ENCODE assay signal across 11 cellular contexts in genomic region chr15:40337597-40337996, GRCh38. TPM values are rescaled to one million over a fixed set of nuclear protein-coding genes. Genes with fewer than 3 reads are reported as not detected.
DNase-seq lines count a peak whose midpoint lies in the region; ATAC-seq, FAIRE-seq and TF ChIP-seq lines count a peak whose summit lies in the region.
"Had no signal": no experiment of that assay in that cellular context is flagged by ENCODE, and none has a peak within 500 bp of the region (broad histone marks: within the 10 kb centered on the region; RNA-seq: fewer than 3 reads in every experiment).

No MANE protein-coding gene starts in this region.

- POLR2A ChIA-PET in H1 (lab: Charles Lee; ENCODE audit: partially characterized antibody) = interaction anchor here (0.5 to 8.1 kb wide), 10 partner anchors 11 to 90 kb away, joined by 3 to 66 read pairs (median 6); partner anchors contain the start of gene INAFM2

- no peaks in the 10 kb centered on the region; the same call in 1 of the 2 replicates for H3K23me2 ChIP-seq in H1 (ENCODE audit: low read depth, low read length)

- no peak for DNase-seq in H1 (ENCODE audit: low read depth in 1 of 2, low spot score in 2 of 2)
- DNase-seq in NCI-H748 (lab: John Stamatoyannopoulos, UW; ENCODE audit: unreplicated experiment) = no peak
- no peak for DNase-seq in D721Med (ENCODE audit: insufficient read length, low spot score)

- CTCF ChIA-PET in H1 (lab: Charles Lee; ENCODE audit: partially characterized antibody) = interaction anchor here (0.6 to 27.4 kb wide), 36 partner anchors 10 to 549 kb away, joined by 3 to 584 read pairs (median 4); partner anchors contain the start of genes ANKRD63, BAHD1, DISP2 and INAFM2

- TF ChIP-seq POLR2A in H1 (IDR thresholded peaks at IDR 0.05; ENCODE audit: control extremely low read depth in 1 of 2, low read depth in 2 of 2, low read length in 2 of 2) = no peak

- no peak overlapping the region for H2BK20ac ChIP-seq in H1 (ENCODE audit: low read length)

- TF ChIP-seq RAD21 in H1 (IDR thresholded peaks at IDR 0.05 in 1 of 2, conservative IDR thresholded peaks at IDR 0.05 in 1 of 2; ENCODE audit: low read depth in 2 of 2, low read length in 2 of 2) = no peak

- peak overlapping the region; percentile 77; the same call in 1 of the 2 replicates for H3K4me3 ChIP-seq in ACC112 (ENCODE audit: low read depth, low read length)
- no peak overlapping the region for H3K4me3 ChIP-seq in Loucy (ENCODE audit: low read length, poor library complexity, severe bottlenecking)
- no peak overlapping the region for H3K4me3 ChIP-seq in H1 (ENCODE audit: extremely low read depth in 1 of 4, insufficient read depth in 2 of 4, low read depth in 3 of 4, low read length in 4 of 4)
- peak overlapping the region; percentile 18 for H3K4me3 ChIP-seq in rectal smooth muscle tissue (ENCODE audit: low read length)

- 0 out of 2 replicates have a peak overlapping the region, but pooled peaks have one; percentile 77 for H2BK15ac ChIP-seq in H1 (ENCODE audit: low read length)

- H3K9me2 ChIP-seq in Loucy (replicated peaks; ENCODE audit: low read depth, low read length) = no peaks in the 10 kb centered on the region

- TF ChIP-seq CTCF in Loucy (conservative IDR thresholded peaks at IDR 0.05; ENCODE audit: low read length) (no peak), H1 (IDR thresholded peaks at IDR 0.05; ENCODE audit: control extremely low read depth in 1 of 3, insufficient read depth in 1 of 3, low read depth in 1 of 3, low read length in 3 of 3) (no peak), D721Med (IDR thresholded peaks at IDR 0.05; ENCODE audit: insufficient read depth, missing control alignments) (no peak)

- no peak overlapping the region for H3K4ac ChIP-seq in H1 (replicated peaks; ENCODE audit: insufficient read length, low read depth, low read length)

- H2AK5ac ChIP-seq in H1 (ENCODE audit: low read depth, low read length) = no peak overlapping the region

- ATAC-seq in HG03045 (IDR thresholded peaks at IDR 0.05; ENCODE audit: unreplicated experiment) (no peak), GM21737 (IDR thresholded peaks at IDR 0.05; ENCODE audit: unreplicated experiment) (no peak)

- peaks cover 82% of the 10 kb centered on the region for H3K4me1 ChIP-seq in ACC112 (ENCODE audit: control insufficient read depth, insufficient read depth, low read length, unreplicated experiment)
- H3K4me1 ChIP-seq in Loucy (ENCODE audit: insufficient read depth, low read length, poor library complexity, severe bottlenecking) = peaks cover 48% of the 10 kb centered on the region
- H3K4me1 ChIP-seq in H1 (replicated peaks in 1 of 4; ENCODE audit: control insufficient read depth in 3 of 4, insufficient read depth in 4 of 4, low read length in 3 of 4) = peaks cover 0 to 44% (median 28%) of the 10 kb centered on the region in 4 experiments; a peak in 6 of 7 replicates
- H3K4me1 ChIP-seq in rectal smooth muscle tissue (ENCODE audit: control insufficient read depth, insufficient read depth, low read length) = peaks cover 58% of the 10 kb centered on the region

- H3K79me2 ChIP-seq in ACC112 (ENCODE audit: control insufficient read depth, insufficient read depth, low read length, unreplicated experiment) (peaks cover 28% of the 10 kb centered on the region), Loucy (ENCODE audit: insufficient read depth, low read length) (peaks cover 7% of the 10 kb centered on the region; the same call in 1 of the 2 replicates), H1 (ENCODE audit: control insufficient read depth in 1 of 2, insufficient read depth in 2 of 2, low read length in 2 of 2) (no peaks in the 10 kb centered on the region)

- FAIRE-seq in H1 (lab: Jason Lieb, UNC) (no peak), D721Med (lab: Jason Lieb, UNC) (no peak)

- H3K14ac ChIP-seq in H1 (ENCODE audit: insufficient read length) = no peak overlapping the region

- H3K9ac ChIP-seq in Loucy (ENCODE audit: low read depth, low read length, poor library complexity, severe bottlenecking) = no peak overlapping the region
- no peak overlapping the region for H3K9ac ChIP-seq in H1 (replicated peaks in 1 of 4; ENCODE audit: extremely low read depth in 1 of 4, low read depth in 3 of 4, low read length in 3 of 4)
- H3K9ac ChIP-seq in rectal smooth muscle tissue (ENCODE audit: low read length) = no peak overlapping the region

- no peak overlapping the region; the same call in 1 of the 2 replicates for H2BK5ac ChIP-seq in H1 (ENCODE audit: low read depth, low read length)

- no peak overlapping the region for H2BK120ac ChIP-seq in H1 (replicated peaks; ENCODE audit: low read depth, low read length)

- H3K23ac ChIP-seq in H1 (ENCODE audit: insufficient read length) = no peak overlapping the region

- H3K27me3 ChIP-seq in ACC112 (ENCODE audit: insufficient read depth, low read length) (no peaks in the 10 kb centered on the region), Loucy (ENCODE audit: insufficient read depth, low read length, poor library complexity, severe bottlenecking) (no peaks in the 10 kb centered on the region), H1 (replicated peaks in 1 of 4; ENCODE audit: control insufficient read depth in 3 of 4, extremely low read depth in 1 of 4, insufficient read depth in 3 of 4, low read length in 3 of 4) (peaks cover 0 to 4% (median under 1%) of the 10 kb centered on the region in 4 experiments; a peak in 1 of 7 replicates), rectal smooth muscle tissue (ENCODE audit: control insufficient read depth, insufficient read depth, low read length) (no peaks in the 10 kb centered on the region)

- no peaks in the 10 kb centered on the region for H3K9me3 ChIP-seq in Loucy (ENCODE audit: insufficient read depth, low read depth, low read length)
- H3K9me3 ChIP-seq in H1 (ENCODE audit: insufficient read depth in 2 of 2, low read depth in 1 of 2, low read length in 1 of 2) = no peaks in the 10 kb centered on the region

- TF ChIP-seq EP300 in H1 (IDR thresholded peaks at IDR 0.05; ENCODE audit: borderline replicate concordance in 1 of 2, low read depth in 2 of 2, low read length in 2 of 2) = no peak

- H3K18ac ChIP-seq in H1 (ENCODE audit: extremely low read depth, low read length) = no peak overlapping the region

- H4K91ac ChIP-seq in H1 (replicated peaks; ENCODE audit: insufficient read length, low read length) = no peak overlapping the region

- H3K36me3 ChIP-seq in ACC112 (ENCODE audit: insufficient read depth, low read length) (no peaks in the 10 kb centered on the region), Loucy (ENCODE audit: insufficient read depth, low read length) (no peaks in the 10 kb centered on the region), H1 (ENCODE audit: control insufficient read depth in 2 of 4, insufficient read depth in 4 of 4, low read length in 3 of 4) (no peaks in the 10 kb centered on the region), rectal smooth muscle tissue (ENCODE audit: control insufficient read depth, insufficient read depth, low read length) (peaks cover 7% of the 10 kb centered on the region)

- H2AFZ ChIP-seq in ACC112 (ENCODE audit: low read length, unreplicated experiment) = no peak overlapping the region
- H2AFZ ChIP-seq in Loucy (ENCODE audit: low read length) = no peak overlapping the region
- no peak overlapping the region for H2AFZ ChIP-seq in H1 (ENCODE audit: low read length)

- no peak overlapping the region for H3K56ac ChIP-seq in H1 (replicated peaks; ENCODE audit: insufficient read length, low read depth, low read length)

- H4K8ac ChIP-seq in H1 (ENCODE audit: extremely low read depth, insufficient read depth, low read length) = no peak overlapping the region

- H3F3A ChIP-seq in Loucy (ENCODE audit: low read depth) = 0 out of 2 replicates have a peak, but pooled peaks cover 3% of the 10 kb centered on the region

- H3K4me2 ChIP-seq in Loucy (ENCODE audit: low read depth, low read length, poor library complexity, severe bottlenecking) (peak overlapping the region; percentile 21), H1 (ENCODE audit: insufficient read depth in 1 of 2, low read depth in 2 of 2, low read length in 2 of 2) (0 out of 4 replicates have a peak overlapping the region, but pooled peaks of 1 of the 2 experiments have one; percentile 0)

- H4K20me1 ChIP-seq in Loucy (ENCODE audit: insufficient read depth, low read length, poor library complexity, severe bottlenecking) (no peaks in the 10 kb centered on the region), H1 (replicated peaks in 1 of 2; ENCODE audit: control insufficient read depth in 1 of 2, insufficient read depth in 2 of 2, low read length in 2 of 2) (no peaks in the 10 kb centered on the region)

- no peak overlapping the region for H4K5ac ChIP-seq in H1 (ENCODE audit: insufficient read length, low read depth, low read length)

- no peak overlapping the region; the same call in 1 of the 2 replicates for H2BK12ac ChIP-seq in H1 (ENCODE audit: low read depth, low read length)

- no peak overlapping the region; the same call in 1 of the 2 replicates for H3K27ac ChIP-seq in ACC112 (ENCODE audit: low read depth, low read length)
- no peak overlapping the region for H3K27ac ChIP-seq in H1 (ENCODE audit: low read depth, low read length)
- H3K27ac ChIP-seq in rectal smooth muscle tissue (ENCODE audit: low read depth, low read length) = peak overlapping the region; percentile 98

- H3K79me1 ChIP-seq in H1 (ENCODE audit: low read depth, low read length) = no peaks in the 10 kb centered on the region

- WGBS in H1 (ENCODE audit: extremely low coverage in 1 of 2, insufficient coverage in 1 of 2, insufficient read length in 1 of 2, insufficient replicate concordance in 2 of 2, low coverage in 1 of 2, low lambda C conversion rate in 2 of 2, missing lambda C conversion rate in 1 of 2), 2 experiments = 73% methylated on average over 19 of the region's 19 CpGs; no CpG with 5 or more reads in 1 of the 2 experiments

RNA-seq across cellular contexts. Expression of gene CCDC9B, which starts 3.1 kb away (rescaled TPM):
- total RNA-seq in H1 (2021; fragmentation: NEBNext Ultra II Directional; extraction: Animal tissue kit (Norgen Biotek cat#: 25700)) = 0.33 and 0.78 TPM in 2 replicates
- 0.45 and 0.63 TPM in 2 replicates for polyA plus RNA-seq in H1 (2011; rRNA removed)
- 0.10 TPM for polyA plus RNA-seq in H1 (2011; cell fraction: cytosol; rRNA removed)
- 0.73 TPM for polyA plus RNA-seq in H1 (2011; cell fraction: nucleus; rRNA removed)
- polyA plus RNA-seq in H1 (2012, experiment 1 of 2) = 0.62 to 1.1 TPM (median 0.85 TPM) in 4 replicates
- 0.25 TPM for polyA plus RNA-seq in H1 (2012, experiment 2 of 2)
- 0.71 TPM for polyA plus RNA-seq in H1 (2013, experiment 1 of 2)
- polyA plus RNA-seq in H1 (2013, experiment 2 of 2) = 0.50 TPM
- polyA minus RNA-seq in H1 (2011; rRNA and poly(A)+ RNA removed) = 0.22 and 0.50 TPM in 2 replicates
- polyA minus RNA-seq in H1 (2011; cell fraction: cytosol; rRNA and poly(A)+ RNA removed) = 0.66 TPM
- polyA minus RNA-seq in H1 (2011; cell fraction: nucleus; rRNA and poly(A)+ RNA removed) = 1.8 TPM

RNA-seq across cellular contexts. Expression of gene PHGR1, which starts 13.2 kb away (rescaled TPM):
- not detected in 2 replicates for total RNA-seq in H1 (2021; fragmentation: NEBNext Ultra II Directional; extraction: Animal tissue kit (Norgen Biotek cat#: 25700))
- polyA plus RNA-seq in H1 (2011; rRNA removed) = not detected in 2 replicates
- not detected for polyA plus RNA-seq in H1 (2011; cell fraction: cytosol; rRNA removed)
- not detected for polyA plus RNA-seq in H1 (2011; cell fraction: nucleus; rRNA removed)
- not detected in 4 replicates for polyA plus RNA-seq in H1 (2012, experiment 1 of 2)
- not detected for polyA plus RNA-seq in H1 (2012, experiment 2 of 2)
- not detected for polyA plus RNA-seq in H1 (2013, experiment 1 of 2)
- not detected for polyA plus RNA-seq in H1 (2013, experiment 2 of 2)
- not detected in 2 replicates for polyA minus RNA-seq in H1 (2011; rRNA and poly(A)+ RNA removed)
- polyA minus RNA-seq in H1 (2011; cell fraction: cytosol; rRNA and poly(A)+ RNA removed) = not detected
- not detected for polyA minus RNA-seq in H1 (2011; cell fraction: nucleus; rRNA and poly(A)+ RNA removed)
- total RNA-seq: activated CD4-positive, alpha-beta T cell treated with anti-CD3 and anti-CD28 coated beads, Interleukin-2, amount 10 ng/mL, durations not matched to agents 24 days and 14 days; fibroblast of villous mesenchyme; ureter had no signal

RNA-seq across cellular contexts. Expression of gene INAFM2, which starts 14.1 kb away (rescaled TPM):
- total RNA-seq in H1 (2021; fragmentation: NEBNext Ultra II Directional; extraction: Animal tissue kit (Norgen Biotek cat#: 25700)) = 35.1 and 38.2 TPM in 2 replicates
- polyA plus RNA-seq in H1 (2011; rRNA removed) = 9.6 and 15.3 TPM in 2 replicates
- polyA plus RNA-seq in H1 (2011; cell fraction: cytosol; rRNA removed) = 11.9 TPM
- 9.2 TPM for polyA plus RNA-seq in H1 (2011; cell fraction: nucleus; rRNA removed)
- polyA plus RNA-seq in H1 (2012, experiment 1 of 2) = 16.0 to 31.4 TPM (median 18.6 TPM) in 4 replicates
- polyA plus RNA-seq in H1 (2012, experiment 2 of 2) = 19.4 TPM
- 39.7 TPM for polyA plus RNA-seq in H1 (2013, experiment 1 of 2)
- polyA plus RNA-seq in H1 (2013, experiment 2 of 2) = 42.5 TPM
- 8.6 and 10.5 TPM in 2 replicates for polyA minus RNA-seq in H1 (2011; rRNA and poly(A)+ RNA removed)
- polyA minus RNA-seq in H1 (2011; cell fraction: cytosol; rRNA and poly(A)+ RNA removed) = 10.1 TPM
- polyA minus RNA-seq in H1 (2011; cell fraction: nucleus; rRNA and poly(A)+ RNA removed) = 14.0 TPM

RNA-seq across cellular contexts. Expression of gene DISP2, which starts 20.4 kb away (rescaled TPM):
- 1.2 and 3.4 TPM in 2 replicates for total RNA-seq in H1 (2021; fragmentation: NEBNext Ultra II Directional; extraction: Animal tissue kit (Norgen Biotek cat#: 25700))
- polyA plus RNA-seq in H1 (2011; rRNA removed) = 0.45 and 0.72 TPM in 2 replicates
- polyA plus RNA-seq in H1 (2011; cell fraction: cytosol; rRNA removed) = 0.36 TPM
- 1.1 TPM for polyA plus RNA-seq in H1 (2011; cell fraction: nucleus; rRNA removed)
- 1.3 to 2.7 TPM (median 2.0 TPM) in 4 replicates for polyA plus RNA-seq in H1 (2012, experiment 1 of 2)
- 1.4 TPM for polyA plus RNA-seq in H1 (2012, experiment 2 of 2)
- 4.3 TPM for polyA plus RNA-seq in H1 (2013, experiment 1 of 2)
- polyA plus RNA-seq in H1 (2013, experiment 2 of 2) = 4.1 TPM
- 0.56 and 1.6 TPM in 2 replicates for polyA minus RNA-seq in H1 (2011; rRNA and poly(A)+ RNA removed)
- 0.73 TPM for polyA minus RNA-seq in H1 (2011; cell fraction: cytosol; rRNA and poly(A)+ RNA removed)
- 2.2 TPM for polyA minus RNA-seq in H1 (2011; cell fraction: nucleus; rRNA and poly(A)+ RNA removed)

RNA-seq across cellular contexts. Expression of gene PLCB2, which starts 29.9 kb away (rescaled TPM):
- 8.4 and 9.4 TPM in 2 replicates for total RNA-seq in H1 (2021; fragmentation: NEBNext Ultra II Directional; extraction: Animal tissue kit (Norgen Biotek cat#: 25700))
- polyA plus RNA-seq in H1 (2011; rRNA removed) = 7.2 and 11.3 TPM in 2 replicates
- polyA plus RNA-seq in H1 (2011; cell fraction: cytosol; rRNA removed) = 10.7 TPM
- 30.4 TPM for polyA plus RNA-seq in H1 (2011; cell fraction: nucleus; rRNA removed)
- 4.1 to 10.7 TPM (median 7.5 TPM) in 4 replicates for polyA plus RNA-seq in H1 (2012, experiment 1 of 2)
- 4.1 TPM for polyA plus RNA-seq in H1 (2012, experiment 2 of 2)
- polyA plus RNA-seq in H1 (2013, experiment 1 of 2) = 7.0 TPM
- 7.6 TPM for polyA plus RNA-seq in H1 (2013, experiment 2 of 2)
- polyA minus RNA-seq in H1 (2011; rRNA and poly(A)+ RNA removed) = 6.1 and 6.2 TPM in 2 replicates
- 3.7 TPM for polyA minus RNA-seq in H1 (2011; cell fraction: cytosol; rRNA and poly(A)+ RNA removed)
- polyA minus RNA-seq in H1 (2011; cell fraction: nucleus; rRNA and poly(A)+ RNA removed) = 20.0 TPM

Comparison
In these comparisons a context has a peak if more than half of its experiments do, and no peak if none do; other contexts are left out.
1. H3K4me3 ChIP-seq: peak in ACC112 (single experiment) and rectal smooth muscle tissue (single experiment); none in Loucy (single experiment) and H1 (0 of 4).